8 cellular contexts compared by ENCODE assay signal in genomic region chr12:50039151-50039835, GRCh38. TPM values are rescaled to one million over a fixed set of nuclear protein-coding genes. Genes with fewer than 3 reads are reported as not detected.
DNase-seq lines count a peak whose midpoint lies in the region; ATAC-seq and TF ChIP-seq lines count a peak whose summit lies in the region.

No MANE protein-coding gene starts in this region.

- CTCF ChIA-PET in RWPE1 (lab: Yijun Ruan, JAX), result interaction anchor here (0.5 to 2.0 kb wide), 23 partner anchors 10 to 949 kb away, joined by 3 to 16 read pairs (median 4); partner anchors contain the start of gene RACGAP1

- H3K27me3 Mint-ChIP-seq in activated T-helper 17 cell treated with anti-CD3 and anti-CD28 coated beads, Interleukin-2, amount 50 U/mL, for 72 hours, result no peaks in the 10 kb centered on the region

- DNase-seq in DND-41, result peak; percentile 86
- peak; percentile 76 for DNase-seq in LoVo (ENCODE audit: low spot score)
- DNase-seq in RWPE1 (ENCODE audit: low spot score), result peak; percentile 64
- DNase-seq in fibroblast of the conjunctiva (ENCODE audit: low read depth), result peak; percentile 61
- peak; percentile 94 for DNase-seq in stomach

- H4K20me1 ChIP-seq in DND-41 (ENCODE audit: insufficient read depth, low read length), result no peaks in the 10 kb centered on the region

- H3K27ac Mint-ChIP-seq in activated T-helper 17 cell treated with anti-CD3 and anti-CD28 coated beads, Interleukin-2, amount 50 U/mL, for 72 hours, result no peak overlapping the region

- H3K36me3 ChIP-seq in DND-41 (ENCODE audit: insufficient read depth, low read length), result no peaks in the 10 kb centered on the region
- H3K36me3 ChIP-seq in neutrophil, result no peaks in the 10 kb centered on the region
- H3K36me3 ChIP-seq in stomach, result no peaks in the 10 kb centered on the region

- H3K4me3 Mint-ChIP-seq in activated T-helper 17 cell treated with anti-CD3 and anti-CD28 coated beads, Interleukin-2, amount 50 U/mL, for 72 hours, result no peak overlapping the region

- H3K4me1 ChIP-seq in DND-41 (ENCODE audit: insufficient read depth, low read length) (no peaks in the 10 kb centered on the region), neutrophil (ENCODE audit: control insufficient read depth in 1 of 2, insufficient read depth in 1 of 2, low read depth in 1 of 2, low read length in 1 of 2) (peaks cover 15 to 19% of the 10 kb centered on the region in 2 experiments), stomach (peaks cover 0 to 9% (median 8%) of the 10 kb centered on the region in 4 donors)

- no peak overlapping the region for H3K9ac ChIP-seq in DND-41 (ENCODE audit: low read depth, low read length)

- no peak overlapping the region for H3K4me3 ChIP-seq in DND-41 (ENCODE audit: low read depth in 1 of 2, low read length in 2 of 2)
- no peak overlapping the region for H3K4me3 ChIP-seq in neutrophil (ENCODE audit: low read depth in 1 of 2, low read length in 1 of 2)
- no peak overlapping the region for H3K4me3 ChIP-seq in stomach

- H2AFZ ChIP-seq in DND-41 (ENCODE audit: low read depth, low read length), result peak overlapping the region; percentile 63

- H3K36me3 Mint-ChIP-seq in activated T-helper 17 cell treated with anti-CD3 and anti-CD28 coated beads, Interleukin-2, amount 50 U/mL, for 72 hours (ENCODE audit: low read depth), result no peaks in the 10 kb centered on the region

- no peak overlapping the region for H3K4me2 ChIP-seq in DND-41 (ENCODE audit: insufficient read depth, low read length)

- no peak for TF ChIP-seq EP300 in stomach (IDR thresholded peaks at IDR 0.05)

- TF ChIP-seq POLR2A in stomach (IDR thresholded peaks at IDR 0.05), result no peak

- intact Hi-C loops in stomach (cut with DNase I; ENCODE audit: low total_unique reads), result no loop called here

- POLR2A ChIA-PET in RWPE1 (lab: Yijun Ruan, JAX; ENCODE audit: low non-redundant PET), result no interaction called here

- H3K9me3 Mint-ChIP-seq in activated T-helper 17 cell treated with anti-CD3 and anti-CD28 coated beads, Interleukin-2, amount 50 U/mL, for 72 hours, result no peaks in the 10 kb centered on the region

- TF ChIP-seq CTCF in DND-41 (IDR thresholded peaks at IDR 0.05; ENCODE audit: borderline replicate concordance, extremely low read depth, low read length, poor library complexity, severe bottlenecking) (peak; percentile 98), RWPE1 (conservative IDR thresholded peaks at IDR 0.05; ENCODE audit: low read depth) (peak; percentile 82), neutrophil (IDR thresholded peaks at IDR 0.05) (peak; percentile 80), stomach (IDR thresholded peaks at IDR 0.05) (peak in 6 of 7 experiments; percentile 41 to 97 (median 87))

- WGBS in stomach, 5 donors, result 40 to 49% (median 43%) methylated on average over 9 of the region's 9 CpGs

- no peaks in the 10 kb centered on the region for H3K9me3 ChIP-seq in DND-41 (ENCODE audit: insufficient read depth, low read length, severe bottlenecking)
- no peaks in the 10 kb centered on the region for H3K9me3 ChIP-seq in neutrophil
- no peaks in the 10 kb centered on the region for H3K9me3 ChIP-seq in stomach

- ATAC-seq in DND-41 (ENCODE audit: insufficient read depth, low read depth) (peak; percentile 99), GM19351 (IDR thresholded peaks at IDR 0.05; ENCODE audit: unreplicated experiment) (no peak)
- ATAC-seq in activated T-helper 17 cell treated with anti-CD3 and anti-CD28 coated beads, Interleukin-2, amount 50 U/mL, for 72 hours (replicated peaks), result peak; percentile 65

- peaks cover 6% of the 10 kb centered on the region for H3K4me1 Mint-ChIP-seq in activated T-helper 17 cell treated with anti-CD3 and anti-CD28 coated beads, Interleukin-2, amount 50 U/mL, for 72 hours

- H3K27me3 ChIP-seq in DND-41 (ENCODE audit: insufficient read depth, low read length, poor library complexity) (peaks cover 4% of the 10 kb centered on the region), neutrophil (no peaks in the 10 kb centered on the region), stomach (peaks cover 0 to 6% (median 0%) of the 10 kb centered on the region in 3 donors)

- H3K27ac ChIP-seq in DND-41 (ENCODE audit: low read length), result no peak overlapping the region
- H3K27ac ChIP-seq in RWPE1, result peak overlapping the region; percentile 70
- no peak overlapping the region for H3K27ac ChIP-seq in neutrophil
- no peak overlapping the region for H3K27ac ChIP-seq in stomach

- H3K79me2 ChIP-seq in DND-41 (ENCODE audit: insufficient read depth, low read length), result no peaks in the 10 kb centered on the region

RNA-seq across cellular contexts. Expression of gene RACGAP1, which starts 14.0 kb away (rescaled TPM):
- 100 to 1,000 TPM; 132 to 145 TPM for total RNA-seq in activated T-helper 17 cell treated with anti-CD3 and anti-CD28 coated beads, Interleukin-2, amount 50 U/mL, for 72 hours
- total RNA-seq in stomach, result 10 to 100 TPM in 4 of 5 donors, 1 to 10 TPM in 1; 9.3 to 36.7 (median 12.9) TPM
- 10 to 100 TPM in 2 of 3 donors, 1 to 10 TPM in 1; 7.9 to 13.4 (median 11.2) TPM for polyA plus RNA-seq in stomach

RNA-seq across cellular contexts. Expression of gene ASIC1, which starts 18.1 kb away (rescaled TPM):
- 1 to 10 TPM in 1 of 2 donors, under 1 TPM in 1; 0.53 to 1.4 TPM for total RNA-seq in activated T-helper 17 cell treated with anti-CD3 and anti-CD28 coated beads, Interleukin-2, amount 50 U/mL, for 72 hours
- 1 to 10 TPM in 2 of 5 donors, under 1 TPM in 2, not detected in 1; 0.45 to 3.5 (median 1.3) TPM for total RNA-seq in stomach
- polyA plus RNA-seq in stomach, result 1 to 10 TPM in 2 of 3 donors, under 1 TPM in 1; 0.92 to 2.6 (median 1.2) TPM

RNA-seq across cellular contexts. Expression of gene SMARCD1, which starts 45.8 kb away (rescaled TPM):
- total RNA-seq in activated T-helper 17 cell treated with anti-CD3 and anti-CD28 coated beads, Interleukin-2, amount 50 U/mL, for 72 hours, result 10 to 100 TPM; 29.4 to 57.3 TPM
- total RNA-seq in stomach, result 10 to 100 TPM in 4 of 5 donors, 1 to 10 TPM in 1; 2.9 to 75.9 (median 23.8) TPM
- polyA plus RNA-seq in stomach, result 10 to 100 TPM; 10.1 to 17.3 (median 14.9) TPM
